8 cellular contexts compared by ENCODE assay signal in genomic region chr11:64317961-64318693, GRCh38. TPM values are rescaled to one million over a fixed set of nuclear protein-coding genes. Genes with fewer than 3 reads are reported as not detected.
DNase-seq lines count a peak whose midpoint lies in the region; ATAC-seq and TF ChIP-seq lines count a peak whose summit lies in the region.

TSS of gene PRDX5 (plus strand) at chr11:64318121. CDS start at chr11:64318216, 95 bp downstream.

- no peaks in the 10 kb centered on the region for H3K27me3 Mint-ChIP-seq in activated CD4-positive, alpha-beta T cell treated with anti-CD3 and anti-CD28 coated beads for 36 hours
- H3K27me3 Mint-ChIP-seq in chondrocyte (ENCODE audit: low read depth), result no peaks in the 10 kb centered on the region

- peaks cover 26% of the 10 kb centered on the region for H3K4me1 Mint-ChIP-seq in activated CD4-positive, alpha-beta T cell treated with anti-CD3 and anti-CD28 coated beads for 36 hours
- H3K4me1 Mint-ChIP-seq in chondrocyte (ENCODE audit: low read depth), result peaks cover 30% of the 10 kb centered on the region

- H3K36me3 Mint-ChIP-seq in activated CD4-positive, alpha-beta T cell treated with anti-CD3 and anti-CD28 coated beads for 36 hours (ENCODE audit: low read depth), result peaks cover 35% of the 10 kb centered on the region
- H3K36me3 Mint-ChIP-seq in chondrocyte (ENCODE audit: low read depth), result peaks cover 8% of the 10 kb centered on the region

- H3K36me3 ChIP-seq in BJ (ENCODE audit: control insufficient read depth, insufficient read depth, low read length), result peaks cover 22% of the 10 kb centered on the region
- peaks cover 7% of the 10 kb centered on the region for H3K36me3 ChIP-seq in kidney epithelial cell (ENCODE audit: control insufficient read depth, insufficient read depth, low read length)

- no peaks in the 10 kb centered on the region for H3K9me3 Mint-ChIP-seq in activated CD4-positive, alpha-beta T cell treated with anti-CD3 and anti-CD28 coated beads for 36 hours (ENCODE audit: low read depth)
- no peaks in the 10 kb centered on the region for H3K9me3 Mint-ChIP-seq in chondrocyte (ENCODE audit: low read depth)

- DNase-seq in BJ (ENCODE audit: low read depth) (peak; percentile 79), GM19238 (ENCODE audit: insufficient read length, low spot score) (peak; percentile 96), NCI-H524 (lab: John Stamatoyannopoulos, UW) (peak; percentile 92 to 95), chondrocyte (ENCODE audit: low spot score) (peak; percentile 73), kidney epithelial cell (ENCODE audit: low read depth) (peak; percentile 83)
- peak; percentile 97 for DNase-seq in activated CD4-positive, alpha-beta T cell treated with anti-CD3 and anti-CD28 coated beads for 36 hours
- DNase-seq in stimulated activated CD4-positive, alpha-beta T cell treated with anti-CD3 and anti-CD28 coated beads, Interleukin-15, amount 100 ng/mL, for 48 hours (ENCODE audit: low read depth in 2 of 2), result peak; percentile 91 to 93

- H3K27me3 ChIP-seq in BJ (ENCODE audit: control insufficient read depth, insufficient read depth, low read length), result no peaks in the 10 kb centered on the region
- no peaks in the 10 kb centered on the region for H3K27me3 ChIP-seq in kidney epithelial cell (ENCODE audit: control insufficient read depth, insufficient read depth, low read length)

- peak within 1 kb of the TSS; percentile 97 for H3K4me3 Mint-ChIP-seq in activated CD4-positive, alpha-beta T cell treated with anti-CD3 and anti-CD28 coated beads for 36 hours
- H3K4me3 Mint-ChIP-seq in chondrocyte (ENCODE audit: unreplicated experiment), result peak within 1 kb of the TSS; percentile 90

- POLR2A ChIA-PET in BJ (lab: Charles Lee), result interaction anchor here (0.6 to 1.1 kb wide), 5 partner anchors 13 to 1666 kb away, joined by 3 to 6 read pairs (median 3); partner anchors contain the start of genes ESRRA, FKBP2, NUDT22 and TRPT1
- POLR2A ChIA-PET in activated CD4-positive, alpha-beta T cell treated with anti-CD3 and anti-CD28 coated beads for 36 hours (lab: Charles Lee), result interaction anchor here (0.6 to 1.7 kb wide), 19 partner anchors 13 to 1653 kb away, joined by 3 to 18 read pairs (median 5); partner anchors contain the start of genes C11orf98, CSKMT, ESRRA and FERMT3

- CTCF ChIA-PET in BJ (lab: Yijun Ruan, JAX), result interaction anchor here (1.2 to 6.3 kb wide), 9 partner anchors 12 to 114 kb away, joined by 3 to 41 read pairs (median 6); partner anchors contain the start of genes ESRRA, NUDT22 and TRPT1
- CTCF ChIA-PET in activated CD4-positive, alpha-beta T cell treated with anti-CD3 and anti-CD28 coated beads for 36 hours (lab: Charles Lee), result interaction anchor here (0.6 to 3.3 kb wide), 20 partner anchors 10 to 133 kb away, joined by 3 to 36 read pairs (median 4); partner anchors contain the start of genes CATSPERZ, ESRRA, FERMT3 and FKBP2

- H3K4me3 ChIP-seq in BJ (ENCODE audit: low read depth, low read length) (peak within 1 kb of the TSS; percentile 98), kidney epithelial cell (ENCODE audit: low read depth, low read length) (peak within 1 kb of the TSS; percentile 71)

- intact Hi-C loops in activated CD4-positive, alpha-beta T cell treated with anti-CD3 and anti-CD28 coated beads for 36 hours (cut with DNase I, micrococcal nuclease), result loop anchor here (1.0 to 5.0 kb wide), 16 partner anchors 13 to 1591 kb away; partner anchors contain the start of genes CCDC88B (in 2 of the 2), ESRRA (in 2 of the 2), RPS6KA4 (in 2 of the 2) and BAD (in 1 of the 2)

- TF ChIP-seq CTCF in BJ (IDR thresholded peaks at IDR 0.05; ENCODE audit: insufficient read depth, low read depth, low read length) (peak; percentile 27; the same call in 1 of the 2 replicates), chondrocyte (IDR thresholded peaks at IDR 0.05) (peak; percentile 68), kidney epithelial cell (IDR thresholded peaks at IDR 0.05; ENCODE audit: insufficient read depth, low read length, poor library complexity, severe bottlenecking) (no peak)

- H3K27ac Mint-ChIP-seq in activated CD4-positive, alpha-beta T cell treated with anti-CD3 and anti-CD28 coated beads for 36 hours, result peak within 1 kb of the TSS; percentile 99
- peak within 1 kb of the TSS; percentile 100 for H3K27ac Mint-ChIP-seq in chondrocyte (ENCODE audit: unreplicated experiment)

- ATAC-seq in HG03442 (IDR thresholded peaks at IDR 0.05; ENCODE audit: unreplicated experiment), result peak; percentile 69
- ATAC-seq in activated CD4-positive, alpha-beta T cell treated with anti-CD3 and anti-CD28 coated beads for 36 hours, result peak; percentile 84

RNA-seq across cellular contexts. Expression of gene PRDX5, which starts in this region (rescaled TPM):
- polyA plus RNA-seq in BJ (2011; rRNA removed), result 398 and 468 TPM in 2 replicates
- 62.2 and 102 TPM in 2 replicates for polyA minus RNA-seq in BJ (2011; rRNA and poly(A)+ RNA removed)
- total RNA-seq in activated CD4-positive, alpha-beta T cell treated with anti-CD3 and anti-CD28 coated beads for 36 hours, result 100 to 1,000 TPM; 110 to 142 TPM
- total RNA-seq in chondrocyte (181 to 234 TPM (median 232 TPM) in 3 replicates), kidney epithelial cell (489 and 562 TPM in 2 replicates)

Comparison
In these comparisons a context has a peak if more than half of its experiments do, and no peak if none do; other contexts are left out.
1. Peak in every context shown above with its lines: DNase-seq, ATAC-seq and H3K4me3 ChIP-seq.